In genomic region chr10:80145406-80146308, GRCh38 we compare ENCODE assay signal across 8 cellular contexts. TPM values are rescaled to one million over a fixed set of nuclear protein-coding genes. Genes with fewer than 3 reads are reported as not detected.
DNase-seq lines count a peak whose midpoint lies in the region; ATAC-seq and TF ChIP-seq lines count a peak whose summit lies in the region.
"Not testable (repeated sequence)": the region's sequence is repeated elsewhere in the genome, so short reads cannot be mapped to it uniquely, and the experiment has no call there.

No MANE protein-coding gene starts in this region.

- peaks cover 91% of the 10 kb centered on the region for H3K36me3 Mint-ChIP-seq in Calu3 (ENCODE audit: insufficient read depth, unreplicated experiment)
- H3K36me3 Mint-ChIP-seq in activated naive CD4-positive, alpha-beta T cell treated with anti-CD3 and anti-CD28 coated beads, Interleukin-2, amount 50 U/mL, for 72 hours: peaks cover 13 to 19% of the 10 kb centered on the region in 2 donors
- H3K36me3 Mint-ChIP-seq in endodermal cell (ENCODE audit: low read depth): not testable (repeated sequence)

- H3K4me1 Mint-ChIP-seq in Calu3 (ENCODE audit: low read depth, unreplicated experiment): peaks cover 47% of the 10 kb centered on the region
- H3K4me1 Mint-ChIP-seq in endodermal cell: not testable (repeated sequence)

- not testable (repeated sequence) for H3K4me3 ChIP-seq in MM.1S (ENCODE audit: low read length); RWPE2 (ENCODE audit: severe bottlenecking); endodermal cell (ENCODE audit: low read length); left ventricle myocardium inferior; vagina

- H3K36me3 ChIP-seq in MM.1S (replicated peaks; ENCODE audit: insufficient read depth, low read length); RWPE2 (ENCODE audit: low read depth); vagina: not testable (repeated sequence)
- peaks cover 22% of the 10 kb centered on the region for H3K36me3 ChIP-seq in endodermal cell (ENCODE audit: control insufficient read depth, insufficient read depth, low read length)
- H3K36me3 ChIP-seq in left ventricle myocardium inferior: peaks cover 25% of the 10 kb centered on the region

- not testable (repeated sequence) for H3K9me3 ChIP-seq in MM.1S (replicated peaks; ENCODE audit: insufficient read depth, low read length); RWPE2 (ENCODE audit: severe bottlenecking); endodermal cell (ENCODE audit: control insufficient read depth, low read length); vagina
- peaks cover 17% of the 10 kb centered on the region for H3K9me3 ChIP-seq in left ventricle myocardium inferior (replicated peaks)

- H2AFZ ChIP-seq in MM.1S (ENCODE audit: low read length): not testable (repeated sequence)

- peak overlapping the region; percentile 61; the same call in 1 of the 2 replicates for H3K9ac ChIP-seq in MM.1S (ENCODE audit: low read length)
- H3K9ac ChIP-seq in endodermal cell (ENCODE audit: extremely low read depth, low read length, poor library complexity, severe bottlenecking): not testable (repeated sequence)

- H3K4me3 Mint-ChIP-seq in Calu3 (ENCODE audit: low read depth, unreplicated experiment): peak overlapping the region; percentile 23
- not testable (repeated sequence) for H3K4me3 Mint-ChIP-seq in endodermal cell

- peaks cover 26% of the 10 kb centered on the region for H3F3A ChIP-seq in MM.1S (ENCODE audit: insufficient read depth, low read length)

- not testable (repeated sequence) for H3K79me2 ChIP-seq in MM.1S (ENCODE audit: low read length)

- WGBS in endodermal cell (ENCODE audit: insufficient coverage in 1 of 2, insufficient read length in 1 of 2), 2 experiments: 91 to 94% methylated on average over 8 to 11 of the region's 11 CpGs

- BruUV-seq in Calu3 (replicated peaks; lab: Mats Ljungman, UMichigan): TSS peak; percentile 1

- ATAC-seq in RWPE2 (ENCODE audit: low read depth): peak; percentile 74
- ATAC-seq in activated naive CD4-positive, alpha-beta T cell treated with anti-CD3 and anti-CD28 coated beads, Interleukin-2, amount 50 U/mL, for 72 hours; omental fat pad (ENCODE audit: low FRiP score): not testable (repeated sequence)

- H3K4me1 ChIP-seq in MM.1S (ENCODE audit: low read length): peaks cover 16% of the 10 kb centered on the region
- H3K4me1 ChIP-seq in RWPE2 (ENCODE audit: insufficient read depth, poor library complexity, severe bottlenecking): peaks cover 14% of the 10 kb centered on the region
- H3K4me1 ChIP-seq in endodermal cell (ENCODE audit: control insufficient read depth, insufficient read depth, low read length): not testable (repeated sequence)
- peaks cover 30% of the 10 kb centered on the region for H3K4me1 ChIP-seq in left ventricle myocardium inferior
- H3K4me1 ChIP-seq in vagina: peaks cover 18% of the 10 kb centered on the region

- H3K27ac Mint-ChIP-seq in Calu3 (ENCODE audit: unreplicated experiment): peak overlapping the region; percentile 95
- H3K27ac Mint-ChIP-seq in activated naive CD4-positive, alpha-beta T cell treated with anti-CD3 and anti-CD28 coated beads, Interleukin-2, amount 50 U/mL, for 72 hours: peak overlapping the region; percentile 75 to 87
- H3K27ac Mint-ChIP-seq in endodermal cell: not testable (repeated sequence)

- TF ChIP-seq POLR2A in vagina (IDR thresholded peaks at IDR 0.05): not testable (repeated sequence)

- H4K20me1 ChIP-seq in MM.1S (ENCODE audit: insufficient read depth, low read length): not testable (repeated sequence)

- peak overlapping the region; percentile 87 for H3K4me2 ChIP-seq in MM.1S (ENCODE audit: low read depth, low read length)

- peaks cover 17% of the 10 kb centered on the region for H3K27me3 Mint-ChIP-seq in Calu3 (ENCODE audit: unreplicated experiment)
- peaks cover 10% of the 10 kb centered on the region for H3K27me3 Mint-ChIP-seq in endodermal cell (ENCODE audit: insufficient read depth)

- CTCF ChIA-PET in Calu3 (lab: Charles Lee): interaction anchor here (1.0 to 2.0 kb wide), 2 partner anchors 61 to 77 kb away, joined by 3 to 30 read pairs; no protein-coding TSS in a partner anchor

- not testable (repeated sequence) for H3K9me3 Mint-ChIP-seq in Calu3 (ENCODE audit: low read depth, unreplicated experiment); endodermal cell
- H3K9me3 Mint-ChIP-seq in activated naive CD4-positive, alpha-beta T cell treated with anti-CD3 and anti-CD28 coated beads, Interleukin-2, amount 50 U/mL, for 72 hours: peaks cover 0 to 11% of the 10 kb centered on the region in 2 donors

- TF ChIP-seq CTCF in Calu3 (IDR thresholded peaks at IDR 0.05; ENCODE audit: unreplicated experiment); MM.1S (IDR thresholded peaks at IDR 0.05; ENCODE audit: low read length); RWPE2 (IDR thresholded peaks at IDR 0.05; ENCODE audit: poor library complexity, severe bottlenecking); endodermal cell (conservative IDR thresholded peaks at IDR 0.05); left ventricle myocardium inferior (IDR thresholded peaks at IDR 0.05; ENCODE audit: borderline replicate concordance); omental fat pad (IDR thresholded peaks at IDR 0.05); vagina (IDR thresholded peaks at IDR 0.05): not testable (repeated sequence)

- DNase-seq in Calu3 (peak; percentile 81), MM.1S (peak; percentile 31), endodermal cell (peak; percentile 36), omental fat pad (ENCODE audit: low spot score) (peak; percentile 1)
- not testable (repeated sequence) for DNase-seq in RWPE2 (ENCODE audit: low spot score); activated naive CD4-positive, alpha-beta T cell treated with anti-CD3 and anti-CD28 coated beads, Interleukin-2, amount 50 U/mL, for 72 hours (ENCODE audit: low spot score in 2 of 2); left ventricle myocardium inferior; vagina (ENCODE audit: extremely low spot score in 2 of 2)

- H3K27ac ChIP-seq in MM.1S (ENCODE audit: low read length) (peak overlapping the region; percentile 88; the same call in 1 of the 2 replicates), RWPE2 (ENCODE audit: poor library complexity, severe bottlenecking) (peak overlapping the region; percentile 8), left ventricle myocardium inferior (replicated peaks) (peak overlapping the region; percentile 50), vagina (peak overlapping the region; percentile 82)
- H3K27ac ChIP-seq in endodermal cell (ENCODE audit: low read depth, low read length): not testable (repeated sequence)

- H3K9me2 ChIP-seq in MM.1S (replicated peaks; ENCODE audit: insufficient read depth, low read length): not testable (repeated sequence)

- intact Hi-C loops in Calu3 (cut with micrococcal nuclease; ENCODE audit: unreplicated experiment); left ventricle myocardium inferior (cut with micrococcal nuclease); vagina (cut with DNase I): not testable (repeated sequence)

- not testable (repeated sequence) for H3K27me3 ChIP-seq in MM.1S (replicated peaks; ENCODE audit: insufficient read depth, low read length); RWPE2 (ENCODE audit: insufficient read depth, poor library complexity, severe bottlenecking); endodermal cell (ENCODE audit: control insufficient read depth, insufficient read depth, low read length, poor library complexity, severe bottlenecking); left ventricle myocardium inferior (ENCODE audit: low read depth); vagina

RNA-seq across cellular contexts. Expression of gene PLAC9, which starts 13.1 kb away (rescaled TPM):
- not detected in 2 replicates for total RNA-seq in Calu3 (2022)
- total RNA-seq in activated naive CD4-positive, alpha-beta T cell treated with anti-CD3 and anti-CD28 coated beads, Interleukin-2, amount 50 U/mL, for 72 hours: not detected
- 10 to 100 TPM in 1 of 2 donors, 1 to 10 TPM in 1; 8.4 to 14.9 TPM for total RNA-seq in endodermal cell
- 4.3 TPM for polyA plus RNA-seq in endodermal cell (2013, experiment 1 of 2)
- polyA plus RNA-seq in endodermal cell (2013, experiment 2 of 2): 6.5 TPM
- 34.3 TPM for total RNA-seq in left ventricle myocardium inferior
- total RNA-seq in omental fat pad: 100 to 1,000 TPM in 1 of 4 donors, 10 to 100 TPM in 3; 18.0 to 116 (median 20.8) TPM
- 61.4 TPM for total RNA-seq in vagina

RNA-seq across cellular contexts. Expression of gene ANXA11, which starts 59.7 kb away (rescaled TPM):
- total RNA-seq in Calu3 (2022): 835 and 846 TPM in 2 replicates
- 100 to 1,000 TPM; 218 to 304 TPM for total RNA-seq in activated naive CD4-positive, alpha-beta T cell treated with anti-CD3 and anti-CD28 coated beads, Interleukin-2, amount 50 U/mL, for 72 hours
- 100 to 1,000 TPM; 104 to 134 TPM for total RNA-seq in endodermal cell
- 39.4 TPM for polyA plus RNA-seq in endodermal cell (2013, experiment 1 of 2)
- polyA plus RNA-seq in endodermal cell (2013, experiment 2 of 2): 35.8 TPM
- total RNA-seq in left ventricle myocardium inferior: 390 TPM
- total RNA-seq in omental fat pad: 100 to 1,000 TPM; 103 to 148 (median 121) TPM
- total RNA-seq in vagina: 101 TPM
